ENCODE assay signal across 8 cellular contexts in genomic region chr1:25022361-25023189, GRCh38.
DNase-seq lines count a peak whose midpoint lies in the region; ATAC-seq and TF ChIP-seq lines count a peak whose summit lies in the region.

No MANE protein-coding gene starts in this region.

- H3K4me3 Mint-ChIP-seq in activated naive CD8-positive, alpha-beta T cell treated with anti-CD3 and anti-CD28 coated beads, Interleukin-2, amount 50 U/mL, for 24 hours = peak overlapping the region; percentile 74

- ATAC-seq in GM19328 (IDR thresholded peaks at IDR 0.05; ENCODE audit: unreplicated experiment) = peak; percentile 79
- ATAC-seq in HG03457 (IDR thresholded peaks at IDR 0.05; ENCODE audit: unreplicated experiment) = peak; percentile 65
- peak; percentile 87 for ATAC-seq in activated naive CD8-positive, alpha-beta T cell treated with anti-CD3 and anti-CD28 coated beads, Interleukin-2, amount 50 U/mL, for 24 hours

- POLR2A ChIA-PET in BJ (lab: Charles Lee) = interaction anchor here (0.6 kb wide), 1 partner anchor 13 kb away, joined by 3 read pairs; no protein-coding TSS in a partner anchor

- 37% methylated on average over 17 of the region's 20 CpGs for WGBS in hepatocyte (ENCODE audit: low lambda C conversion rate, missing lambda C conversion rate)
- 19% methylated on average over 19 of the region's 20 CpGs for WGBS in smooth muscle cell (ENCODE audit: low lambda C conversion rate)

- H3K79me2 ChIP-seq in hepatocyte = no peaks in the 10 kb centered on the region
- H3K79me2 ChIP-seq in smooth muscle cell (ENCODE audit: low read depth) = no peaks in the 10 kb centered on the region

- peaks cover 1% of the 10 kb centered on the region; the same call in 1 of the 2 replicates for H3K27me3 ChIP-seq in BJ (ENCODE audit: control insufficient read depth, insufficient read depth, low read length)
- H3K27me3 ChIP-seq in hepatocyte = no peaks in the 10 kb centered on the region
- H3K27me3 ChIP-seq in smooth muscle cell (ENCODE audit: low read depth) = no peaks in the 10 kb centered on the region

- H3K4me3 ChIP-seq in BJ (ENCODE audit: low read depth, low read length) (no peak overlapping the region), hepatocyte (no peak overlapping the region), smooth muscle cell (no peak overlapping the region)

- H3K27ac ChIP-seq in hepatocyte = peak overlapping the region; percentile 65
- peak overlapping the region; percentile 88 for H3K27ac ChIP-seq in smooth muscle cell (ENCODE audit: low read depth)

- no peaks in the 10 kb centered on the region for H3K9me2 ChIP-seq in hepatocyte (replicated peaks; ENCODE audit: insufficient read depth)

- DNase-seq in BJ (ENCODE audit: low read depth) = peak; percentile 87
- DNase-seq in SW 1271 (lab: John Stamatoyannopoulos, UW) = peak; percentile 21 to 60
- peak; percentile 93 for DNase-seq in activated naive CD8-positive, alpha-beta T cell treated with anti-CD3 and anti-CD28 coated beads, Interleukin-2, amount 50 U/mL, for 24 hours
- DNase-seq in hepatocyte (ENCODE audit: low spot score) = peak; percentile 78
- DNase-seq in smooth muscle cell (lab: John Stamatoyannopoulos, UW; ENCODE audit: unreplicated experiment) = peak; percentile 27
- DNase-seq in NCI-H2029 (lab: John Stamatoyannopoulos, UW) = no peak

- H3K9ac ChIP-seq in smooth muscle cell (ENCODE audit: low read depth) = peak overlapping the region; percentile 64

- no peaks in the 10 kb centered on the region for H3K4me1 ChIP-seq in hepatocyte (ENCODE audit: insufficient read depth)
- peaks cover 8% of the 10 kb centered on the region for H3K4me1 ChIP-seq in smooth muscle cell (ENCODE audit: low read depth)

- H3K9me3 Mint-ChIP-seq in activated naive CD8-positive, alpha-beta T cell treated with anti-CD3 and anti-CD28 coated beads, Interleukin-2, amount 50 U/mL, for 24 hours = no peaks in the 10 kb centered on the region

- no peaks in the 10 kb centered on the region for H3K27me3 Mint-ChIP-seq in activated naive CD8-positive, alpha-beta T cell treated with anti-CD3 and anti-CD28 coated beads, Interleukin-2, amount 50 U/mL, for 24 hours

- CTCF ChIA-PET in BJ (lab: Yijun Ruan, JAX) = interaction anchor here (0.6 to 6.1 kb wide), 3 partner anchors 11 to 39 kb away, joined by 3 to 40 read pairs (median 3); no protein-coding TSS in a partner anchor

- TF ChIP-seq CTCF in BJ (IDR thresholded peaks at IDR 0.05; ENCODE audit: insufficient read depth, low read depth, low read length) (no peak), hepatocyte (IDR thresholded peaks at IDR 0.05; ENCODE audit: poor library complexity) (no peak), smooth muscle cell (IDR thresholded peaks at IDR 0.05; ENCODE audit: borderline replicate concordance, insufficient read depth, poor library complexity, severe bottlenecking) (no peak)

- H3K36me3 ChIP-seq in BJ (ENCODE audit: control insufficient read depth, insufficient read depth, low read length) (no peaks in the 10 kb centered on the region), hepatocyte (replicated peaks; ENCODE audit: insufficient read depth, low read depth) (no peaks in the 10 kb centered on the region), smooth muscle cell (ENCODE audit: low read depth) (no peaks in the 10 kb centered on the region)

- H2AFZ ChIP-seq in hepatocyte (no peak overlapping the region), smooth muscle cell (ENCODE audit: low read depth) (no peak overlapping the region)

- H4K20me1 ChIP-seq in hepatocyte (ENCODE audit: insufficient read depth, poor library complexity, severe bottlenecking) (no peaks in the 10 kb centered on the region), smooth muscle cell (ENCODE audit: low read depth) (no peaks in the 10 kb centered on the region)

- peak overlapping the region; percentile 91 for H3K27ac Mint-ChIP-seq in activated naive CD8-positive, alpha-beta T cell treated with anti-CD3 and anti-CD28 coated beads, Interleukin-2, amount 50 U/mL, for 24 hours

- peaks cover 95% of the 10 kb centered on the region for H3K4me1 Mint-ChIP-seq in activated naive CD8-positive, alpha-beta T cell treated with anti-CD3 and anti-CD28 coated beads, Interleukin-2, amount 50 U/mL, for 24 hours

- no peaks in the 10 kb centered on the region for H3F3A ChIP-seq in smooth muscle cell (ENCODE audit: low read depth)

- H3K4me2 ChIP-seq in hepatocyte = no peak overlapping the region
- H3K4me2 ChIP-seq in smooth muscle cell = peak overlapping the region; percentile 50

- H3K9me3 ChIP-seq in hepatocyte (ENCODE audit: low read depth) (no peaks in the 10 kb centered on the region), smooth muscle cell (replicated peaks; ENCODE audit: low read depth) (no peaks in the 10 kb centered on the region)

- peaks cover 2% of the 10 kb centered on the region for H3K36me3 Mint-ChIP-seq in activated naive CD8-positive, alpha-beta T cell treated with anti-CD3 and anti-CD28 coated beads, Interleukin-2, amount 50 U/mL, for 24 hours (ENCODE audit: low read depth)
